20 cellular contexts compared by ENCODE assay signal in the genomic region with DNA sequence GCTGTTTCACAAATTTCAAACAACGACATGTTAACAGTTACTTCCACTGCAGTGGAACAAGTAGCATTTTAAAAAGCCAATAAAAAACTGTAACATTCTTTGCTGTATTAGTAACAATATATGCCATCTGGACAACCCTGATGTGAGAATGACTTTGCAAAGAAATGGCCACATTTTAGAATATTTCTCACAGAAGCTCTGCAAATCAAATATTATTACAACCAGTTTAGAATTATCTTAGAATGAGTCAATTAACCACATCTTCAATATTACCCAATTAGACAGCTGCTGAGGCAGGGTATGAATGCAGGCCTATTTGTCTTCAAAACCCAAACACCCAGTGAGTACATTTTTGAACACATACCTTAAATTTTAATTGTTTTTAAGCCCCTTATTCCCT. TPM values are rescaled to one million over a fixed set of nuclear protein-coding genes. Genes with fewer than 3 reads are reported as not detected.
A peak's percentile ranks its signal among the peaks of the same experiment; 100 is the strongest.
DNase-seq lines count a peak whose midpoint lies in the region; FAIRE-seq and TF ChIP-seq lines count a peak whose summit lies in the region.
"Had no signal": no experiment of that assay in that cellular context is flagged by ENCODE, and none has a peak within 500 bp of the region (broad histone marks: within the 10 kb centered on the region; RNA-seq: fewer than 3 reads in every experiment).

No MANE protein-coding gene starts in this region.

- peak overlapping the region; percentile 63 for H3K9ac ChIP-seq in astrocyte (ENCODE audit: low read length)

- peaks cover 24% of the 10 kb centered on the region for H3K9me3 Mint-ChIP-seq in astrocyte (ENCODE audit: unreplicated experiment)
- H3K9me3 Mint-ChIP-seq in activated T-helper 2 cell treated with anti-CD3 and anti-CD28 coated beads, Interferon-gamma antibody, Interleukin-2, Interleukin-4, amounts not matched to agents 10 μg/mL and 5 μg/mL and 100 μg/mL, durations not matched to agents 14 hours and 24 hours and 36 hours = peaks cover 33% of the 10 kb centered on the region

- H3K27ac ChIP-seq in AG04450 (ENCODE audit: low read depth, low read length) = peak overlapping the region; percentile 76
- peak overlapping the region; percentile 90 for H3K27ac ChIP-seq in astrocyte (ENCODE audit: low read depth, low read length)
- H3K27ac ChIP-seq: gastrocnemius medialis, ovary had no signal

- CTCF ChIA-PET in AG04450 (lab: Charles Lee) = no interaction called here

- H3K36me3 Mint-ChIP-seq in astrocyte (ENCODE audit: low read depth, unreplicated experiment) = peaks cover 10% of the 10 kb centered on the region
- H3K36me3 Mint-ChIP-seq in activated T-helper 2 cell treated with anti-CD3 and anti-CD28 coated beads, Interferon-gamma antibody, Interleukin-2, Interleukin-4, amounts not matched to agents 10 μg/mL and 5 μg/mL and 100 μg/mL, durations not matched to agents 14 hours and 24 hours and 36 hours (ENCODE audit: low read depth) = peaks cover 47% of the 10 kb centered on the region

- H2AFZ ChIP-seq in astrocyte (ENCODE audit: low read depth, low read length) = no peak overlapping the region

- H3K27ac Mint-ChIP-seq in astrocyte (ENCODE audit: unreplicated experiment) = no peak overlapping the region
- H3K27ac Mint-ChIP-seq in activated T-helper 2 cell treated with anti-CD3 and anti-CD28 coated beads, Interferon-gamma antibody, Interleukin-2, Interleukin-4, amounts not matched to agents 10 μg/mL and 5 μg/mL and 100 μg/mL, durations not matched to agents 14 hours and 24 hours and 36 hours = no peak overlapping the region
- H3K27ac Mint-ChIP-seq: activated T-cell treated with anti-CD3 and anti-CD28 coated beads, Interleukin-2, amount 50 U/mL, for 72 hours had no signal

- no peaks in the 10 kb centered on the region for H3K27me3 ChIP-seq in AG04450 (ENCODE audit: control insufficient read depth, insufficient read depth, low read length)
- H3K27me3 ChIP-seq in astrocyte (ENCODE audit: insufficient read depth, low read length) = no peaks in the 10 kb centered on the region
- H3K27me3 ChIP-seq: gastrocnemius medialis, ovary had no signal

- H3K4me1 Mint-ChIP-seq in astrocyte (ENCODE audit: low read depth, unreplicated experiment) = no peaks in the 10 kb centered on the region
- peaks cover 12% of the 10 kb centered on the region for H3K4me1 Mint-ChIP-seq in activated T-helper 2 cell treated with anti-CD3 and anti-CD28 coated beads, Interferon-gamma antibody, Interleukin-2, Interleukin-4, amounts not matched to agents 10 μg/mL and 5 μg/mL and 100 μg/mL, durations not matched to agents 14 hours and 24 hours and 36 hours (ENCODE audit: low read depth)

- H3K4me1 ChIP-seq in astrocyte (ENCODE audit: insufficient read depth, low read length) = peaks cover 2% of the 10 kb centered on the region

- no peaks in the 10 kb centered on the region for H4K20me1 ChIP-seq in astrocyte (ENCODE audit: insufficient read depth, low read length)

- H3K4me2 ChIP-seq in astrocyte (ENCODE audit: low read length) = peak overlapping the region; percentile 60

- H3K36me3 ChIP-seq in astrocyte (ENCODE audit: insufficient read depth, low read length) = peaks cover 27% of the 10 kb centered on the region

- TF ChIP-seq CTCF in AG04450 (IDR thresholded peaks at IDR 0.05; ENCODE audit: low read depth, low read length) (no peak), astrocyte (IDR thresholded peaks at IDR 0.05; ENCODE audit: insufficient read depth, low read depth, low read length) (no peak), foreskin fibroblast (IDR thresholded peaks at IDR 0.05; ENCODE audit: low read depth, low read length) (no peak)

- intact Hi-C loops in activated T-helper 2 cell treated with anti-CD3 and anti-CD28 coated beads, Interferon-gamma antibody, Interleukin-2, Interleukin-4, amounts not matched to agents 10 μg/mL and 5 μg/mL and 100 μg/mL, durations not matched to agents 14 hours and 24 hours and 36 hours (cut with micrococcal nuclease) = no loop called here

- H3K79me2 ChIP-seq in astrocyte (ENCODE audit: insufficient read depth, low read length) = peaks cover 51% of the 10 kb centered on the region

- H3K4me3 ChIP-seq in AG04450 (ENCODE audit: low read depth, low read length) = no peak overlapping the region
- H3K4me3 ChIP-seq in astrocyte (ENCODE audit: insufficient read depth, low read depth, low read length) = peak overlapping the region; percentile 14
- H3K4me3 ChIP-seq in foreskin fibroblast (ENCODE audit: low read depth in 1 of 2, low read length in 2 of 2) = no peak overlapping the region
- H3K4me3 ChIP-seq: gastrocnemius medialis, ovary had no signal

- FAIRE-seq in H54 (lab: Jason Lieb, UNC) (no peak), astrocyte (lab: Jason Lieb, UNC) (no peak)

- H3K9me3 ChIP-seq in AG04450 (ENCODE audit: control insufficient read depth, insufficient read depth, low read length) (peaks cover 31% of the 10 kb centered on the region), astrocyte (ENCODE audit: insufficient read depth, low read depth, low read length) (peaks cover 15% of the 10 kb centered on the region)
- H3K9me3 ChIP-seq: gastrocnemius medialis had no signal

- no peaks in the 10 kb centered on the region for H3K27me3 Mint-ChIP-seq in astrocyte (ENCODE audit: low read depth, unreplicated experiment)
- H3K27me3 Mint-ChIP-seq in activated T-helper 2 cell treated with anti-CD3 and anti-CD28 coated beads, Interferon-gamma antibody, Interleukin-2, Interleukin-4, amounts not matched to agents 10 μg/mL and 5 μg/mL and 100 μg/mL, durations not matched to agents 14 hours and 24 hours and 36 hours (ENCODE audit: low read depth) = no peaks in the 10 kb centered on the region

- POLR2A ChIA-PET in AG04450 (lab: Yijun Ruan, JAX) = no interaction called here

- H3K4me3 Mint-ChIP-seq in astrocyte (ENCODE audit: unreplicated experiment) = no peak overlapping the region
- H3K4me3 Mint-ChIP-seq in activated T-helper 2 cell treated with anti-CD3 and anti-CD28 coated beads, Interferon-gamma antibody, Interleukin-2, Interleukin-4, amounts not matched to agents 10 μg/mL and 5 μg/mL and 100 μg/mL, durations not matched to agents 14 hours and 24 hours and 36 hours (ENCODE audit: low read depth) = no peak overlapping the region

- peak; percentile 23 for DNase-seq in AG04450 (ENCODE audit: low read depth, low spot score)
- DNase-seq in H54 (ENCODE audit: insufficient read length, low spot score) = peak; percentile 27
- DNase-seq in astrocyte (ENCODE audit: low read depth) = peak; percentile 97
- DNase-seq in foreskin fibroblast = peak; percentile 59
- DNase-seq in stimulated activated CD4-positive, alpha-beta T cell treated with anti-CD3 and anti-CD28 coated beads, Interleukin-15, amount 100 ng/mL, for 24 hours = no peak
- DNase-seq in activated T-helper 2 cell treated with anti-CD3 and anti-CD28 coated beads, Interferon-gamma antibody, Interleukin-2, Interleukin-4, amounts not matched to agents 10 μg/mL and 5 μg/mL and 100 μg/mL, durations not matched to agents 14 hours and 24 hours and 36 hours (ENCODE audit: low spot score) = no peak
- DNase-seq in activated CD4-positive, CD25-positive, alpha-beta regulatory T cell (lab: John Stamatoyannopoulos, UW) = no peak
- no peak for DNase-seq in anterior cingulate cortex (lab: John Stamatoyannopoulos, UW)
- DNase-seq: activated CD4-positive, alpha-beta T cell treated with anti-CD3 and anti-CD28 coated beads, Interleukin-2, amount 50 U/mL, for 4 hours; activated T-cell treated with anti-CD3 and anti-CD28 coated beads, Interleukin-2, amount 50 U/mL, for 72 hours; amniotic stem cell; DMS 273 treated with DMSO at 0.1 percent for 48 hours; gastrocnemius medialis; immature natural killer cell; midbrain; NCI-H2029 treated with DMSO at 0.1 percent for 48 hours; ovary; SHP77 treated with DMSO at 0.1 percent for 48 hours; T1000 had no signal

- TF ChIP-seq POLR2A in H54 (IDR thresholded peaks at IDR 0.05; ENCODE audit: low read depth, low read length) = no peak

RNA-seq across cellular contexts. Expression of a gene that starts 3.2 kb away (rescaled TPM):
- polyA plus RNA-seq in AG04450 (2011; rRNA removed) = 3.2 and 3.3 TPM in 2 replicates
- polyA minus RNA-seq in AG04450 (2011; rRNA and poly(A)+ RNA removed) = 6.5 and 6.9 TPM in 2 replicates
- 2.8 and 3.0 TPM in 2 replicates for total RNA-seq in astrocyte
- total RNA-seq in activated T-helper 2 cell treated with anti-CD3 and anti-CD28 coated beads, Interferon-gamma antibody, Interleukin-2, Interleukin-4, amounts not matched to agents 10 μg/mL and 5 μg/mL and 100 μg/mL, durations not matched to agents 14 hours and 24 hours and 36 hours = 4.4 and 5.2 TPM in 2 replicates

RNA-seq across cellular contexts. Expression of a gene that starts 17.5 kb away (rescaled TPM):
- 20.9 and 27.8 TPM in 2 replicates for polyA plus RNA-seq in AG04450 (2011; rRNA removed)
- polyA minus RNA-seq in AG04450 (2011; rRNA and poly(A)+ RNA removed) = 8.3 and 12.9 TPM in 2 replicates
- total RNA-seq in astrocyte = 4.7 and 5.5 TPM in 2 replicates
- total RNA-seq in activated T-helper 2 cell treated with anti-CD3 and anti-CD28 coated beads, Interferon-gamma antibody, Interleukin-2, Interleukin-4, amounts not matched to agents 10 μg/mL and 5 μg/mL and 100 μg/mL, durations not matched to agents 14 hours and 24 hours and 36 hours = 8.2 and 8.4 TPM in 2 replicates

RNA-seq across cellular contexts. Expression of a gene that starts 55.7 kb away (rescaled TPM):
- polyA plus RNA-seq in AG04450 (2011; rRNA removed) = not detected in 2 replicates
- polyA minus RNA-seq in AG04450 (2011; rRNA and poly(A)+ RNA removed) = not detected in 2 replicates
- total RNA-seq in astrocyte = not detected in 2 replicates
- not detected in 2 replicates for total RNA-seq in activated T-helper 2 cell treated with anti-CD3 and anti-CD28 coated beads, Interferon-gamma antibody, Interleukin-2, Interleukin-4, amounts not matched to agents 10 μg/mL and 5 μg/mL and 100 μg/mL, durations not matched to agents 14 hours and 24 hours and 36 hours
- total RNA-seq: activated T-cell treated with anti-CD3 and anti-CD28 coated beads, Interleukin-2, amount 50 U/mL, for 72 hours; gastrocnemius medialis; ovary; subcutaneous adipose tissue had no signal
- polyA plus RNA-seq: immature natural killer cell, ovary had no signal

RNA-seq across cellular contexts. Expression of a gene that starts 56.4 kb away (rescaled TPM):
- 2.3 and 3.3 TPM in 2 replicates for polyA plus RNA-seq in AG04450 (2011; rRNA removed)
- 1.1 and 1.2 TPM in 2 replicates for polyA minus RNA-seq in AG04450 (2011; rRNA and poly(A)+ RNA removed)
- total RNA-seq in astrocyte = 1.2 and 1.7 TPM in 2 replicates
- 0.46 and 0.48 TPM in 2 replicates for total RNA-seq in activated T-helper 2 cell treated with anti-CD3 and anti-CD28 coated beads, Interferon-gamma antibody, Interleukin-2, Interleukin-4, amounts not matched to agents 10 μg/mL and 5 μg/mL and 100 μg/mL, durations not matched to agents 14 hours and 24 hours and 36 hours

Comparison
In these comparisons a context has a peak if more than half of its experiments do, and no peak if none do; other contexts are left out.
1. DNase-seq: peak in AG04450 (single experiment), H54 (single experiment), astrocyte (single experiment) and foreskin fibroblast (2 of 2); none in stimulated activated CD4-positive, alpha-beta T cell treated with anti-CD3 and anti-CD28 coated beads, Interleukin-15, amount 100 ng/mL, for 24 hours (single experiment), activated T-helper 2 cell treated with anti-CD3 and anti-CD28 coated beads, Interferon-gamma antibody, Interleukin-2, Interleukin-4, amounts not matched to agents 10 μg/mL and 5 μg/mL and 100 μg/mL, durations not matched to agents 14 hours and 24 hours and 36 hours (single experiment), activated CD4-positive, CD25-positive, alpha-beta regulatory T cell (0 of 4) and anterior cingulate cortex (0 of 58).